15 cellular contexts compared by ENCODE assay signal in genomic region chr9:129322641-129323375, GRCh38.
A peak's percentile ranks its signal among the peaks of the same experiment; 100 is the strongest.
DNase-seq lines count a peak whose midpoint lies in the region; ATAC-seq and TF ChIP-seq lines count a peak whose summit lies in the region.
"Had no signal": no experiment of that assay in that cellular context is flagged by ENCODE, and none has a peak within 500 bp of the region (broad histone marks: within the 10 kb centered on the region; RNA-seq: fewer than 3 reads in every experiment).

No MANE protein-coding gene starts in this region.

- H3K36me3 ChIP-seq in heart left ventricle (no peaks in the 10 kb centered on the region), parathyroid adenoma (ENCODE audit: control insufficient read depth, insufficient read depth, low read length) (no peaks in the 10 kb centered on the region)
- H3K36me3 ChIP-seq in CD8-positive, alpha-beta T cell (ENCODE audit: insufficient read depth, low read length): no peaks in the 10 kb centered on the region

- H3K4me3 Mint-ChIP-seq in CD8-positive, alpha-beta T cell: no peak overlapping the region
- H3K4me3 Mint-ChIP-seq: activated CD4-positive, alpha-beta memory T cell treated with anti-CD3 and anti-CD28 coated beads, Interleukin-2, amount 10 ng/mL, durations not matched to agents 7 days and 5 days had no signal

- peak; percentile 54 for DNase-seq in cardiac septum (ENCODE audit: low spot score)
- no peak for DNase-seq in left cardiac atrium
- peak in 2 of 5 donors; percentile 6 to 17 for DNase-seq in heart left ventricle
- DNase-seq in ureter (ENCODE audit: low spot score): peak; percentile 43
- DNase-seq in A172 (ENCODE audit: low spot score): no peak
- DNase-seq in NCI-H1417 (lab: John Stamatoyannopoulos, UW): no peak
- no peak for DNase-seq in CD8-positive, alpha-beta T cell
- DNase-seq: activated CD4-positive, alpha-beta memory T cell treated with anti-CD3 and anti-CD28 coated beads, Interleukin-2, amount 10 ng/mL, durations not matched to agents 7 days and 5 days; activated gamma-delta T cell; caudate nucleus; DMS 273 treated with DMSO at 0.1 percent for 48 hours; KBM-7; NCI-H1105; stimulated activated CD4-positive, alpha-beta T cell treated with anti-CD3 and anti-CD28 coated beads, Interleukin-2, amount 100 ng/mL, for 48 hours had no signal

- no peak overlapping the region for H2AFZ ChIP-seq in parathyroid adenoma

- H3K27me3 ChIP-seq in heart left ventricle: no peaks in the 10 kb centered on the region
- H3K27me3 ChIP-seq in parathyroid adenoma (ENCODE audit: control insufficient read depth, insufficient read depth, low read length): no peaks in the 10 kb centered on the region
- no peaks in the 10 kb centered on the region for H3K27me3 ChIP-seq in CD8-positive, alpha-beta T cell (ENCODE audit: insufficient read depth, low read length)

- H3K4me3 ChIP-seq in heart left ventricle: no peak overlapping the region
- H3K4me3 ChIP-seq in parathyroid adenoma (ENCODE audit: low read depth, low read length): peak overlapping the region; percentile 7
- H3K4me3 ChIP-seq in CD8-positive, alpha-beta T cell (ENCODE audit: low read depth, low read length): no peak overlapping the region

- H3K9me3 ChIP-seq in heart left ventricle (no peaks in the 10 kb centered on the region), parathyroid adenoma (ENCODE audit: control insufficient read depth, low read length) (no peaks in the 10 kb centered on the region)
- no peaks in the 10 kb centered on the region for H3K9me3 ChIP-seq in CD8-positive, alpha-beta T cell (ENCODE audit: low read length)

- CTCF ChIA-PET in CD8-positive, alpha-beta T cell (lab: Charles Lee): interaction anchor here (0.6 to 1.6 kb wide), 5 partner anchors 14 to 288 kb away, joined by 3 to 4 read pairs (median 4); no protein-coding TSS in a partner anchor

- H3K9ac ChIP-seq in parathyroid adenoma: no peak overlapping the region

- no peak for TF ChIP-seq POLR2A in heart left ventricle (IDR thresholded peaks at IDR 0.05)

- H3K27ac ChIP-seq in heart left ventricle (peak overlapping the region in 9 of 12 donors; percentile 17 to 97 (median 93)), parathyroid adenoma (no peak overlapping the region)
- no peak overlapping the region for H3K27ac ChIP-seq in CD8-positive, alpha-beta T cell (ENCODE audit: low read depth, low read length)

- ATAC-seq in left cardiac atrium (no peak), heart left ventricle (no peak)
- no peak for ATAC-seq in CD8-positive, alpha-beta T cell

- H3K27ac Mint-ChIP-seq in CD8-positive, alpha-beta T cell: no peak overlapping the region
- H3K27ac Mint-ChIP-seq: activated CD4-positive, alpha-beta memory T cell treated with anti-CD3 and anti-CD28 coated beads, Interleukin-2, amount 10 ng/mL, durations not matched to agents 7 days and 5 days had no signal

- H3K36me3 Mint-ChIP-seq in CD8-positive, alpha-beta T cell: no peaks in the 10 kb centered on the region

- H3K79me2 ChIP-seq in parathyroid adenoma: no peaks in the 10 kb centered on the region

- TF ChIP-seq CTCF in heart left ventricle (IDR thresholded peaks at IDR 0.05) (peak in 1 of 12 donors; percentile 2), parathyroid adenoma (IDR thresholded peaks at IDR 0.05) (no peak)
- no peak for TF ChIP-seq CTCF in CD8-positive, alpha-beta T cell (IDR thresholded peaks at IDR 0.05)

- no peaks in the 10 kb centered on the region for H3K27me3 Mint-ChIP-seq in CD8-positive, alpha-beta T cell (ENCODE audit: low read depth)

- peak overlapping the region; percentile 18 for H3K4me2 ChIP-seq in parathyroid adenoma (ENCODE audit: low read length)

- H3K4me1 Mint-ChIP-seq in CD8-positive, alpha-beta T cell (ENCODE audit: low read depth): peaks cover 14% of the 10 kb centered on the region

- POLR2A ChIA-PET in CD8-positive, alpha-beta T cell (lab: Charles Lee): interaction anchor here (1.0 to 1.8 kb wide), 2 partner anchors 11 to 73 kb away, joined by 4 to 8 read pairs; no protein-coding TSS in a partner anchor

- H3K4me1 ChIP-seq in heart left ventricle (peaks cover 8 to 68% (median 54%) of the 10 kb centered on the region in 12 donors), parathyroid adenoma (peaks cover 8% of the 10 kb centered on the region)
- peaks cover 25% of the 10 kb centered on the region for H3K4me1 ChIP-seq in CD8-positive, alpha-beta T cell (ENCODE audit: insufficient read depth, low read length)

- intact Hi-C loops in cardiac septum (cut with DNase I) (loop anchor here (5.0 kb wide), 1 partner anchor 289 kb away; no protein-coding TSS in a partner anchor), left cardiac atrium (cut with DNase I) (loop anchor here in 1 of 2 donors (5.0 to 10.0 kb wide), 2 partner anchors 148 to 169 kb away; partner anchors contain the start of gene IER5L), heart left ventricle (cut with DNase I) (loop anchor here in 6 of 10 donors (5.0 to 10.0 kb wide), 6 partner anchors 89 to 272 kb away; partner anchors contain the start of gene IER5L (in 2 of the 6))
- intact Hi-C loops in CD8-positive, alpha-beta T cell (cut with DNase I, micrococcal nuclease): no loop called here

- no peaks in the 10 kb centered on the region for H3K9me3 Mint-ChIP-seq in CD8-positive, alpha-beta T cell
- H3K9me3 Mint-ChIP-seq: activated CD4-positive, alpha-beta memory T cell treated with anti-CD3 and anti-CD28 coated beads, Interleukin-2, amount 10 ng/mL, durations not matched to agents 7 days and 5 days had no signal

- 69 to 78% (median 74%) methylated on average over 17 of the region's 17 CpGs for WGBS in heart left ventricle, 4 donors

Comparison
In these comparisons a context has a peak if more than half of its experiments do, and no peak if none do; other contexts are left out.
1. DNase-seq: peak in cardiac septum (single experiment) and ureter (single experiment); none in left cardiac atrium (single experiment), A172 (single experiment), NCI-H1417 (0 of 3) and CD8-positive, alpha-beta T cell (0 of 7).
2. H3K27ac ChIP-seq: peak in heart left ventricle (9 of 12); none in parathyroid adenoma (single experiment) and CD8-positive, alpha-beta T cell (single experiment).
3. intact Hi-C loops: an anchor here in cardiac septum (5.0 kb wide) and heart left ventricle (5.0 to 10.0 kb wide); none called in CD8-positive, alpha-beta T cell.